In the genomic region with DNA sequence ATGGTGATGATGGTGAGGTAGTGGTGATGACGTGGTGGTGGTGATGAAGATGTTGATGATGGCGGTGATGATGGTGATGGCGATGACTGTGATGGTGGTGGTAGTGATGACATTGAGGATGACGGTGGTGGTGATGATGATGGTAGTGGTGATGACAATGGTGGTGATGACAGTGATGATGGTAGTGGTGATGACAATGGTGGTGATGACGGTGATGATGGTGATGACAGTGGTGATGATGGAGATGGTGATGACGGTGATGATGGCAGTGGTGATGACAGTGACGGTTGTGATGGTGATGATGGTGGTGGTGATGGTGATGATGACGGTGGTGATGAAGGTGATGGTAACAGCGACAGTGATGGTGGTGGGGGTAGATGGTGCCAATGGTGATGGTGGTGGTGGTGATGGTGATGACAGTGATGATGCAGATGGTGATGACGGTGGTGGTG, we compare ENCODE assay signal across 1 cellular context.
TF ChIP-seq lines count a peak whose summit lies in the region.

No MANE protein-coding gene starts in this region.

TF ChIP-seq in HEK293, 187 proteins besides CTCF, POLR2A, EP300 and RAD21 (continued from another document and continues in another):
- TF ChIP-seq, protein P1, sequence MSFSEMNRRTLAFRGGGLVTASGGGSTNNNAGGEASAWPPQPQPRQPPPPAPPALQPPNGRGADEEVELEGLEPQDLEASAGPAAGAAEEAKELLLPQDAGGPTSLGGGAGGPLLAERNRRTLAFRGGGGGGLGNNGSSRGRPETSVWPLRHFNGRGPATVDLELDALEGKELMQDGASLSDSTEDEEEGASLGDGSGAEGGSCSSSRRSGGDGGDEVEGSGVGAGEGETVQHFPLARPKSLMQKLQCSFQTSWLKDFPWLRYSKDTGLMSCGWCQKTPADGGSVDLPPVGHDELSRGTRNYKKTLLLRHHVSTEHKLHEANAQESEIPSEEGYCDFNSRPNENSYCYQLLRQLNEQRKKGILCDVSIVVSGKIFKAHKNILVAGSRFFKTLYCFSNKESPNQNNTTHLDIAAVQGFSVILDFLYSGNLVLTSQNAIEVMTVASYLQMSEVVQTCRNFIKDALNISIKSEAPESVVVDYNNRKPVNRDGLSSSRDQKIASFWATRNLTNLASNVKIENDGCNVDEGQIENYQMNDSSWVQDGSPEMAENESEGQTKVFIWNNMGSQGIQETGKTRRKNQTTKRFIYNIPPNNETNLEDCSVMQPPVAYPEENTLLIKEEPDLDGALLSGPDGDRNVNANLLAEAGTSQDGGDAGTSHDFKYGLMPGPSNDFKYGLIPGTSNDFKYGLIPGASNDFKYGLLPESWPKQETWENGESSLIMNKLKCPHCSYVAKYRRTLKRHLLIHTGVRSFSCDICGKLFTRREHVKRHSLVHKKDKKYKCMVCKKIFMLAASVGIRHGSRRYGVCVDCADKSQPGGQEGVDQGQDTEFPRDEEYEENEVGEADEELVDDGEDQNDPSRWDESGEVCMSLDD (tag by site-specific recombination; IDR thresholded peaks at IDR 0.05), result no peak
- TF ChIP-seq ZNF544 (tag by site-specific recombination; IDR thresholded peaks at IDR 0.05), result 0 out of 2 replicates have a peak, but pooled peaks have one; percentile 46
- no peak for TF ChIP-seq ZNF677 (tag by site-specific recombination; IDR thresholded peaks at IDR 0.05)
- TF ChIP-seq, protein P2, sequence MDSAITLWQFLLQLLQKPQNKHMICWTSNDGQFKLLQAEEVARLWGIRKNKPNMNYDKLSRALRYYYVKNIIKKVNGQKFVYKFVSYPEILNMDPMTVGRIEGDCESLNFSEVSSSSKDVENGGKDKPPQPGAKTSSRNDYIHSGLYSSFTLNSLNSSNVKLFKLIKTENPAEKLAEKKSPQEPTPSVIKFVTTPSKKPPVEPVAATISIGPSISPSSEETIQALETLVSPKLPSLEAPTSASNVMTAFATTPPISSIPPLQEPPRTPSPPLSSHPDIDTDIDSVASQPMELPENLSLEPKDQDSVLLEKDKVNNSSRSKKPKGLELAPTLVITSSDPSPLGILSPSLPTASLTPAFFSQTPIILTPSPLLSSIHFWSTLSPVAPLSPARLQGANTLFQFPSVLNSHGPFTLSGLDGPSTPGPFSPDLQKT (IDR thresholded peaks at IDR 0.05; ENCODE audit: borderline replicate concordance, low read depth, low read length), result no peak
- no peak for TF ChIP-seq ZNF394 (tag by site-specific recombination; IDR thresholded peaks at IDR 0.05; ENCODE audit: borderline replicate concordance)
- TF ChIP-seq ZNF354C (tag by site-specific recombination; IDR thresholded peaks at IDR 0.05; ENCODE audit: borderline replicate concordance, low read depth), result no peak
- TF ChIP-seq ZNF76 (tag by site-specific recombination; IDR thresholded peaks at IDR 0.05; ENCODE audit: borderline replicate concordance, low read depth), result no peak
- no peak for TF ChIP-seq ZSCAN16 (tag by site-specific recombination; IDR thresholded peaks at IDR 0.05)
- TF ChIP-seq GLIS2 (tag by site-specific recombination; IDR thresholded peaks at IDR 0.05), result no peak
- no peak for TF ChIP-seq ZNF121 (tag by site-specific recombination; IDR thresholded peaks at IDR 0.05)
- TF ChIP-seq SCRT1 (tag by site-specific recombination; IDR thresholded peaks at IDR 0.05; ENCODE audit: borderline replicate concordance), result no peak
- no peak for TF ChIP-seq ZBTB1 (tag by site-specific recombination; IDR thresholded peaks at IDR 0.05)
- no peak for TF ChIP-seq FEZF1 (tag by site-specific recombination; IDR thresholded peaks at IDR 0.05)
- TF ChIP-seq ZNF391 (tag by site-specific recombination; IDR thresholded peaks at IDR 0.05; ENCODE audit: borderline replicate concordance, low read depth), result no peak
- TF ChIP-seq ZNF274 (IDR thresholded peaks at IDR 0.05; ENCODE audit: low read length), result no peak
- no peak for TF ChIP-seq ZNF274 (tag by site-specific recombination; IDR thresholded peaks at IDR 0.05; ENCODE audit: borderline replicate concordance)
- no peak for TF ChIP-seq SP7 (tag by site-specific recombination; IDR thresholded peaks at IDR 0.05)
- TF ChIP-seq ZNF843 (tag by site-specific recombination; IDR thresholded peaks at IDR 0.05), result no peak
- TF ChIP-seq, protein P3, sequence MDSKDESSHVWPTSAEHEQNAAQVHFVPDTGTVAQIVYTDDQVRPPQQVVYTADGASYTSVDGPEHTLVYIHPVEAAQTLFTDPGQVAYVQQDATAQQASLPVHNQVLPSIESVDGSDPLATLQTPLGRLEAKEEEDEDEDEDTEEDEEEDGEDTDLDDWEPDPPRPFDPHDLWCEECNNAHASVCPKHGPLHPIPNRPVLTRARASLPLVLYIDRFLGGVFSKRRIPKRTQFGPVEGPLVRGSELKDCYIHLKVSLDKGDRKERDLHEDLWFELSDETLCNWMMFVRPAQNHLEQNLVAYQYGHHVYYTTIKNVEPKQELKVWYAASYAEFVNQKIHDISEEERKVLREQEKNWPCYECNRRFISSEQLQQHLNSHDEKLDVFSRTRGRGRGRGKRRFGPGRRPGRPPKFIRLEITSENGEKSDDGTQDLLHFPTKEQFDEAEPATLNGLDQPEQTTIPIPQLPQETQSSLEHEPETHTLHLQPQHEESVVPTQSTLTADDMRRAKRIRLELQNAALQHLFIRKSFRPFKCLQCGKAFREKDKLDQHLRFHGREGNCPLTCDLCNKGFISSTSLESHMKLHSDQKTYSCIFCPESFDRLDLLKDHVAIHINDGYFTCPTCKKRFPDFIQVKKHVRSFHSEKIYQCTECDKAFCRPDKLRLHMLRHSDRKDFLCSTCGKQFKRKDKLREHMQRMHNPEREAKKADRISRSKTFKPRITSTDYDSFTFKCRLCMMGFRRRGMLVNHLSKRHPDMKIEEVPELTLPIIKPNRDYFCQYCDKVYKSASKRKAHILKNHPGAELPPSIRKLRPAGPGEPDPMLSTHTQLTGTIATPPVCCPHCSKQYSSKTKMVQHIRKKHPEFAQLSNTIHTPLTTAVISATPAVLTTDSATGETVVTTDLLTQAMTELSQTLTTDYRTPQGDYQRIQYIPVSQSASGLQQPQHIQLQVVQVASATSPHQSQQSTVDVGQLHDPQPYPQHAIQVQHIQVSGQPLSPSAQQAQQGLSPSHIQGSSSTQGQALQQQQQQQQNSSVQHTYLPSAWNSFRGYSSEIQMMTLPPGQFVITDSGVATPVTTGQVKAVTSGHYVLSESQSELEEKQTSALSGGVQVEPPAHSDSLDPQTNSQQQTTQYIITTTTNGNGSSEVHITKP (tag by site-specific recombination; IDR thresholded peaks at IDR 0.05), result no peak
- no peak for TF ChIP-seq ZNF324 (tag by site-specific recombination; IDR thresholded peaks at IDR 0.05)
- no peak for TF ChIP-seq ZIC2 (tag by site-specific recombination; IDR thresholded peaks at IDR 0.05)
- no peak for TF ChIP-seq GLI2 (tag by site-specific recombination; IDR thresholded peaks at IDR 0.05; ENCODE audit: borderline replicate concordance, low read depth)
- no peak for TF ChIP-seq ZNF529 (tag by site-specific recombination; IDR thresholded peaks at IDR 0.05; ENCODE audit: insufficient replicate concordance)
- no peak for TF ChIP-seq ZNF555 (tag by site-specific recombination; conservative IDR thresholded peaks at IDR 0.05)
- TF ChIP-seq ZFP69B (tag by site-specific recombination; IDR thresholded peaks at IDR 0.05), result no peak
- no peak for TF ChIP-seq BCL11A (tag by site-specific recombination; IDR thresholded peaks at IDR 0.05; ENCODE audit: low read depth)
- TF ChIP-seq, protein P4, sequence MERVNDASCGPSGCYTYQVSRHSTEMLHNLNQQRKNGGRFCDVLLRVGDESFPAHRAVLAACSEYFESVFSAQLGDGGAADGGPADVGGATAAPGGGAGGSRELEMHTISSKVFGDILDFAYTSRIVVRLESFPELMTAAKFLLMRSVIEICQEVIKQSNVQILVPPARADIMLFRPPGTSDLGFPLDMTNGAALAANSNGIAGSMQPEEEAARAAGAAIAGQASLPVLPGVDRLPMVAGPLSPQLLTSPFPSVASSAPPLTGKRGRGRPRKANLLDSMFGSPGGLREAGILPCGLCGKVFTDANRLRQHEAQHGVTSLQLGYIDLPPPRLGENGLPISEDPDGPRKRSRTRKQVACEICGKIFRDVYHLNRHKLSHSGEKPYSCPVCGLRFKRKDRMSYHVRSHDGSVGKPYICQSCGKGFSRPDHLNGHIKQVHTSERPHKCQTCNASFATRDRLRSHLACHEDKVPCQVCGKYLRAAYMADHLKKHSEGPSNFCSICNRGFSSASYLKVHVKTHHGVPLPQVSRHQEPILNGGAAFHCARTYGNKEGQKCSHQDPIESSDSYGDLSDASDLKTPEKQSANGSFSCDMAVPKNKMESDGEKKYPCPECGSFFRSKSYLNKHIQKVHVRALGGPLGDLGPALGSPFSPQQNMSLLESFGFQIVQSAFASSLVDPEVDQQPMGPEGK (tag by site-specific recombination; IDR thresholded peaks at IDR 0.05), result no peak
- peak; percentile 88; the same call in 1 of the 2 replicates for TF ChIP-seq RBAK (tag by site-specific recombination; IDR thresholded peaks at IDR 0.05)
- peak; percentile 96; the same call in 1 of the 2 replicates for TF ChIP-seq ZNF747 (tag by site-specific recombination; IDR thresholded peaks at IDR 0.05)
- TF ChIP-seq PRDM1 (tag by site-specific recombination; IDR thresholded peaks at IDR 0.05), result no peak
- TF ChIP-seq ZNF266 (tag by site-specific recombination; IDR thresholded peaks at IDR 0.05; ENCODE audit: low read depth), result no peak
- TF ChIP-seq, protein P5, sequence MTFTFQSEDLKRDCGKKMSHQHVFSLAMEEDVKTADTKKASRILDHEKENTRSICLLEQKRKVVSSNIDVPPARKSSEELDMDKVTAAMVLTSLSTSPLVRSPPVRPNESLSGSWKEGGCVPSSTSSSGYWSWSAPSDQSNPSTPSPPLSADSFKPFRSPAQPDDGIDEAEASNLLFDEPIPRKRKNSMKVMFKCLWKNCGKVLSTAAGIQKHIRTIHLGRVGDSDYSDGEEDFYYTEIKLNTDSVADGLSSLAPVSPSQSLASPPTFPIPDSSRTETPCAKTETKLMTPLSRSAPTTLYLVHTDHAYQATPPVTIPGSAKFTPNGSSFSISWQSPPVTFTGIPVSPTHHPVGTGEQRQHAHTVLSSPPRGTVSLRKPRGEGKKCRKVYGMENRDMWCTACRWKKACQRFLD (tag by site-specific recombination; IDR thresholded peaks at IDR 0.05), result no peak
- peak; percentile 50; the same call in 1 of the 2 replicates for TF ChIP-seq YY2 (tag by site-specific recombination; IDR thresholded peaks at IDR 0.05)
- no peak; the same call in 1 of the 2 replicates for TF ChIP-seq OSR2 (tag by site-specific recombination; IDR thresholded peaks at IDR 0.05)
- TF ChIP-seq ZNF311 (tag by site-specific recombination; IDR thresholded peaks at IDR 0.05; ENCODE audit: borderline replicate concordance), result no peak
- no peak for TF ChIP-seq ZNF350 (tag by site-specific recombination; IDR thresholded peaks at IDR 0.05)
- TF ChIP-seq, protein P6, sequence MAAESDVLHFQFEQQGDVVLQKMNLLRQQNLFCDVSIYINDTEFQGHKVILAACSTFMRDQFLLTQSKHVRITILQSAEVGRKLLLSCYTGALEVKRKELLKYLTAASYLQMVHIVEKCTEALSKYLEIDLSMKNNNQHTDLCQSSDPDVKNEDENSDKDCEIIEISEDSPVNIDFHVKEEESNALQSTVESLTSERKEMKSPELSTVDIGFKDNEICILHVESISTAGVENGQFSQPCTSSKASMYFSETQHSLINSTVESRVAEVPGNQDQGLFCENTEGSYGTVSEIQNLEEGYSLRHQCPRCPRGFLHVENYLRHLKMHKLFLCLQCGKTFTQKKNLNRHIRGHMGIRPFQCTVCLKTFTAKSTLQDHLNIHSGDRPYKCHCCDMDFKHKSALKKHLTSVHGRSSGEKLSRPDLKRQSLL (tag by site-specific recombination; IDR thresholded peaks at IDR 0.05), result no peak
- no peak for TF ChIP-seq ZNF654 (tag by site-specific recombination; IDR thresholded peaks at IDR 0.05; ENCODE audit: low read depth)
- TF ChIP-seq ZNF223 (tag by site-specific recombination; IDR thresholded peaks at IDR 0.05), result no peak
- TF ChIP-seq ZNF571 (tag by site-specific recombination; IDR thresholded peaks at IDR 0.05), result peak; percentile 88; the same call in 1 of the 2 replicates
- TF ChIP-seq ZBTB17 (tag by site-specific recombination; IDR thresholded peaks at IDR 0.05), result no peak
- TF ChIP-seq ZFP37 (tag by site-specific recombination; IDR thresholded peaks at IDR 0.05), result no peak
- TF ChIP-seq ZSCAN23 (tag by site-specific recombination; IDR thresholded peaks at IDR 0.05), result no peak
- TF ChIP-seq ZNF16 (tag by site-specific recombination; IDR thresholded peaks at IDR 0.05; ENCODE audit: low read depth), result no peak; the same call in 1 of the 2 replicates
- 0 out of 2 replicates have a peak, but pooled peaks have one; percentile 59 for TF ChIP-seq ZNF521 (tag by site-specific recombination; IDR thresholded peaks at IDR 0.05)
- TF ChIP-seq ZNF558 (tag by site-specific recombination; IDR thresholded peaks at IDR 0.05), result no peak
- TF ChIP-seq, protein P7, sequence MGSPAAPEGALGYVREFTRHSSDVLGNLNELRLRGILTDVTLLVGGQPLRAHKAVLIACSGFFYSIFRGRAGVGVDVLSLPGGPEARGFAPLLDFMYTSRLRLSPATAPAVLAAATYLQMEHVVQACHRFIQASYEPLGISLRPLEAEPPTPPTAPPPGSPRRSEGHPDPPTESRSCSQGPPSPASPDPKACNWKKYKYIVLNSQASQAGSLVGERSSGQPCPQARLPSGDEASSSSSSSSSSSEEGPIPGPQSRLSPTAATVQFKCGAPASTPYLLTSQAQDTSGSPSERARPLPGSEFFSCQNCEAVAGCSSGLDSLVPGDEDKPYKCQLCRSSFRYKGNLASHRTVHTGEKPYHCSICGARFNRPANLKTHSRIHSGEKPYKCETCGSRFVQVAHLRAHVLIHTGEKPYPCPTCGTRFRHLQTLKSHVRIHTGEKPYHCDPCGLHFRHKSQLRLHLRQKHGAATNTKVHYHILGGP (tag by site-specific recombination; IDR thresholded peaks at IDR 0.05), result no peak
- 0 out of 2 replicates have a peak, but pooled peaks have one; percentile 53 for TF ChIP-seq ZNF169 (tag by site-specific recombination; IDR thresholded peaks at IDR 0.05)
- no peak for TF ChIP-seq KLF8 (tag by site-specific recombination; IDR thresholded peaks at IDR 0.05)
- TF ChIP-seq ZNF48 (tag by site-specific recombination; IDR thresholded peaks at IDR 0.05), result no peak
- TF ChIP-seq ZNF426 (tag by site-specific recombination; IDR thresholded peaks at IDR 0.05), result no peak
- no peak for TF ChIP-seq ZNF138 (tag by site-specific recombination; IDR thresholded peaks at IDR 0.05; ENCODE audit: borderline replicate concordance)
- no peak for TF ChIP-seq MZF1 (tag by site-specific recombination; IDR thresholded peaks at IDR 0.05; ENCODE audit: borderline replicate concordance)
- TF ChIP-seq ZNF211 (tag by site-specific recombination; IDR thresholded peaks at IDR 0.05; ENCODE audit: low read depth), result no peak
- TF ChIP-seq ZNF24 (tag by site-specific recombination; IDR thresholded peaks at IDR 0.05), result no peak
- TF ChIP-seq ZNF621 (tag by site-specific recombination; IDR thresholded peaks at IDR 0.05), result peak; percentile 84; the same call in 1 of the 2 replicates
- TF ChIP-seq ZNF404 (tag by site-specific recombination; IDR thresholded peaks at IDR 0.05), result no peak
- no peak for TF ChIP-seq ZNF837 (tag by site-specific recombination; IDR thresholded peaks at IDR 0.05)
- TF ChIP-seq, protein P8, sequence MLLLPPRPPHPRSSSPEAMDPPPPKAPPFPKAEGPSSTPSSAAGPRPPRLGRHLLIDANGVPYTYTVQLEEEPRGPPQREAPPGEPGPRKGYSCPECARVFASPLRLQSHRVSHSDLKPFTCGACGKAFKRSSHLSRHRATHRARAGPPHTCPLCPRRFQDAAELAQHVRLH (tag by site-specific recombination; IDR thresholded peaks at IDR 0.05), result no peak
- 0 out of 2 replicates have a peak, but pooled peaks have one; percentile 8 for TF ChIP-seq ZNF133 (tag by site-specific recombination; IDR thresholded peaks at IDR 0.05)
- no peak for TF ChIP-seq ZNF112 (tag by site-specific recombination; IDR thresholded peaks at IDR 0.05)
- no peak for TF ChIP-seq ZNF629 (tag by site-specific recombination; IDR thresholded peaks at IDR 0.05)
